8 cellular contexts compared by ENCODE assay signal in genomic region chr22:30205281-30206115, GRCh38. TPM values are rescaled to one million over a fixed set of nuclear protein-coding genes. Genes with fewer than 3 reads are reported as not detected.
DNase-seq lines count a peak whose midpoint lies in the region; ATAC-seq and TF ChIP-seq lines count a peak whose summit lies in the region.

No MANE protein-coding gene starts in this region.

- intact Hi-C loops in ovary (cut with DNase I), result loop anchor here in 1 of 4 donors (5.0 kb wide), 1 partner anchor 37 kb away; no protein-coding TSS in a partner anchor

- TF ChIP-seq EP300 in ovary (IDR thresholded peaks at IDR 0.05), result no peak

- no peak overlapping the region for H3K4me3 ChIP-seq in ovary

- no peak for TF ChIP-seq POLR2A in ovary (IDR thresholded peaks at IDR 0.05)

- no peaks in the 10 kb centered on the region for H3K9me3 ChIP-seq in ovary

- TF ChIP-seq CTCF in ovary (IDR thresholded peaks at IDR 0.05), result no peak

- H3K27ac ChIP-seq in epithelial cell of prostate (peak overlapping the region; percentile 63), ovary (peak overlapping the region in 1 of 2 donors; percentile 56)

- peaks cover 27% of the 10 kb centered on the region for H3K4me1 ChIP-seq in ovary (ENCODE audit: insufficient read depth)

- no peak for ATAC-seq in HG02610 (IDR thresholded peaks at IDR 0.05; ENCODE audit: unreplicated experiment)
- ATAC-seq in HG03520 (IDR thresholded peaks at IDR 0.05; ENCODE audit: unreplicated experiment), result no peak

- no peaks in the 10 kb centered on the region for H3K36me3 ChIP-seq in ovary

- WGBS in ovary, 3 donors, result 23 to 33% (median 29%) methylated on average over 25 of the region's 25 CpGs

- DNase-seq in ELF-1 (ENCODE audit: low read depth, low spot score), result peak; percentile 46
- peak; percentile 57 for DNase-seq in NOMO-1 treated with dmso at 0.1 percent for 144 hours (lab: John Stamatoyannopoulos, UW; ENCODE audit: unreplicated experiment)
- no peak for DNase-seq in epithelial cell of prostate (ENCODE audit: low read depth, low spot score)
- peak in 3 of 5 donors; percentile 38 to 59 (median 57) for DNase-seq in ovary
- DNase-seq in DMS79 treated with DMSO at 0.1 percent for 48 hours (lab: John Stamatoyannopoulos, UW), result no peak
- DNase-seq in KG1 (lab: John Stamatoyannopoulos, UW), result no peak

- H3K27me3 ChIP-seq in ovary, result no peaks in the 10 kb centered on the region

RNA-seq across cellular contexts. Expression of gene LIF, which starts 41.1 kb away (rescaled TPM):
- total RNA-seq in ovary, result 1 to 10 TPM in 5 of 7 donors, under 1 TPM in 2; 0.35 to 8.3 (median 1.9) TPM
- 1 to 10 TPM; 1.1 to 3.1 TPM for polyA plus RNA-seq in ovary

Comparison
In these comparisons a context has a peak if more than half of its experiments do, and no peak if none do; other contexts are left out.
1. DNase-seq: peak in ELF-1 (single experiment), NOMO-1 treated with dmso at 0.1 percent for 144 hours (single experiment) and ovary (3 of 5); none in epithelial cell of prostate (single experiment), DMS79 treated with DMSO at 0.1 percent for 48 hours (single experiment) and KG1 (single experiment).